2 cellular contexts compared by ENCODE assay signal in the genomic region with DNA sequence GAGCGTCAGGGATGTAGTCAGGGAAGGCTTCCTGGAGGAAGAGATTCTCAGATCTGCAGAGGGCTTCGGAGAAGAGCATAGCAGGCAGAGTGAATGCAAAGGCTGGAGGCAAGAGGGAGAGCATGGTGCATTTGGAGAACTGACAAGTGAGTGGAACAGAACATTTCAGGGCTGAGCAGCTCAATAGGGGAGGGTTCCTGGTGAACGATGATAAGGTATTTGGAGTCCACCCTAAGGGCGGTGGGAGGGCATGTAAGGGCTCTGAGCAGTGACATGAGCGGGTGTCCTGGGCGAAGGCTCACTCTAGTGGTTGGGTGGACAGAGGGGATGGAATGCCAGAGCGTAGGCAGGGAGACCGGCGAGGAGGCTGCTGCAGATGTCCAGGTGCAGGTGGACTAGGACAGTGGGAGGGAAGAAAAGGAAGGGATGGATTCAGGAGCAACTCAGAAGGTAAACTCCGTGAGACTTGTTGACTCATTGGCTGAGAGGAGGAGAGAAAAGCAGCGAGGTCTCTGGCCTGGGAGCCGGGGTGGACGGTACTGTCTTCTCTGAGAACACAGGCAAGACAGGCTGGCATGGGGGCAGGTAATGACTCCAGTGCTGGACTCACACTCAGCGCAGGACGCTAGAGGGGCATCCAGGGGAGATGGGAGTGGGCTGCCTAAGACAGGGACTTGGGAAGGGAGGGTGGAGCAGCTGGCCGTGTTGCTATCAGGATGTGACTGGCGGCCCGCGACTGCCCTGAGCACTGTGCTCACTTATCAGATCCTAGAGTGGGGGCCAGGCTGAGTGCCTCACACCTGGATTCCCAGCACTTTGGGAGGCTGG.
TF ChIP-seq lines count a peak whose summit lies in the region.

No MANE protein-coding gene starts in this region.

TF ChIP-seq in H1, 55 proteins besides CTCF, POLR2A, EP300 and RAD21:
- no peak for TF ChIP-seq PHF8 (conservative IDR thresholded peaks at IDR 0.05; ENCODE audit: low read depth, low read length)
- TF ChIP-seq, protein P1, sequence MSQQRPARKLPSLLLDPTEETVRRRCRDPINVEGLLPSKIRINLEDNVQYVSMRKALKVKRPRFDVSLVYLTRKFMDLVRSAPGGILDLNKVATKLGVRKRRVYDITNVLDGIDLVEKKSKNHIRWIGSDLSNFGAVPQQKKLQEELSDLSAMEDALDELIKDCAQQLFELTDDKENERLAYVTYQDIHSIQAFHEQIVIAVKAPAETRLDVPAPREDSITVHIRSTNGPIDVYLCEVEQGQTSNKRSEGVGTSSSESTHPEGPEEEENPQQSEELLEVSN (IDR thresholded peaks at IDR 0.05) = no peak
- TF ChIP-seq CHD7 (IDR thresholded peaks at IDR 0.05; ENCODE audit: insufficient replicate concordance, low read length) = no peak
- TF ChIP-seq EZH2 (IDR thresholded peaks at IDR 0.05; ENCODE audit: low read depth, low read length, severe bottlenecking) = no peak
- no peak for TF ChIP-seq JUN (IDR thresholded peaks at IDR 0.05; ENCODE audit: low read depth, low read length)
- TF ChIP-seq NRF1 (IDR thresholded peaks at IDR 0.05; ENCODE audit: low read depth, low read length) = no peak
- no peak for TF ChIP-seq EGR1 (IDR thresholded peaks at IDR 0.05; ENCODE audit: borderline replicate concordance, low read depth, low read length)
- TF ChIP-seq YY1 (IDR thresholded peaks at IDR 0.05; ENCODE audit: low read depth, low read length) = no peak
- TF ChIP-seq CBX8 (IDR thresholded peaks at IDR 0.05; ENCODE audit: borderline replicate concordance, low read depth, low read length) = no peak
- TF ChIP-seq POLR2AphosphoS5 (IDR thresholded peaks at IDR 0.05; ENCODE audit: low read depth, low read length) = no peak
- no peak for TF ChIP-seq HDAC2 (IDR thresholded peaks at IDR 0.05; ENCODE audit: borderline replicate concordance in 1 of 2, low read depth in 2 of 2, low read length in 2 of 2)
- TF ChIP-seq MAX (IDR thresholded peaks at IDR 0.05) = no peak
- no peak for TF ChIP-seq SRF (IDR thresholded peaks at IDR 0.05; ENCODE audit: low read depth, low read length)
- no peak for TF ChIP-seq CBX5 (IDR thresholded peaks at IDR 0.05; ENCODE audit: low read depth, low read length)

TF ChIP-seq in HEK293T, 16 proteins besides CTCF, POLR2A, EP300 and RAD21:
- TF ChIP-seq FOXA1 (IDR thresholded peaks at IDR 0.05) (no peak), L3MBTL2 (conservative IDR thresholded peaks at IDR 0.05) (no peak), CTBP1 (IDR thresholded peaks at IDR 0.05; ENCODE audit: borderline replicate concordance) (no peak), PKNOX1 (IDR thresholded peaks at IDR 0.05) (no peak), TARDBP (IDR thresholded peaks at IDR 0.05) (no peak), FOXM1 (IDR thresholded peaks at IDR 0.05; ENCODE audit: borderline replicate concordance) (no peak), SP1 (IDR thresholded peaks at IDR 0.05) (no peak), ZNF384 (IDR thresholded peaks at IDR 0.05) (no peak)
TF ChIP-seq in HEK293T: peak in this region for 0.
